Comparison of ENCODE assay signal across 9 cellular contexts in the genomic region with DNA sequence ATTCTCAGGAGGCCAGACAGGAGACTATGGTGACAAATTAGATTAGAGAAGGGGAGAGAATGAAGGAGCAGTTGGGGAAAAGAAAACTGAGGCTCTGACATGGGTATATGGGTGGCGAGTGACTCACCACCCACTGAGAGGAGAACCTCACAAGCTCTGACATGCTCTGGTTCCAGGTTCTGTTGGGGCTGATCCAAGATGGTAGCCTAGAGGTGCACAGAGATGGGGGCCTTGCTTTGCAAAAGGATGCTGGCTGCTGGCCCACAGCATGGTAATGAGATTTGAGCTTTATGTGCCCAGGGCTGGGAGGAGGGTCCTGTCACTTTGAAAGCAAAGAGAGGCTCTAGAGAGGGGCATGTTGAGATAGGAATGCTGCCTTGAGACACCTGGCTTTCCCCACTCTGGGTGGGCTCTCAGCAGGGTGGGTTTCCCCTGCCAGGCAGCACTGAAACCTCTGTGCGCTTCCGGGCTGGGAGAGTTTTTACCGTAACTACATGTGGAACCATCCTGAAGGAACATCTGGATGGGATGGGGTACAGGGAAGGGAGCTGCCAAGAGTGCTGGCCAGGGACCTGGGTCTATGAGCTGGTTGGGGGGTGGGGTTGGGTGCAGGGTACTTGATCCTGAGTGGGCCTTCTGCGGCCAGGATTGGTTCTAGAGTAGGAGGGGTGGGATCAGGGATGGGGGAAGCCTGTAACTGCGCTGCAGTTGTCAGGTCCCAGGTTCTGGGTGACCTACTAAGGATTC. TPM values are rescaled to one million over a fixed set of nuclear protein-coding genes. Genes with fewer than 3 reads are reported as not detected.
DNase-seq lines count a peak whose midpoint lies in the region; ATAC-seq and TF ChIP-seq lines count a peak whose summit lies in the region.
"Had no signal": no experiment of that assay in that cellular context is flagged by ENCODE, and none has a peak within 500 bp of the region (broad histone marks: within the 10 kb centered on the region; RNA-seq: fewer than 3 reads in every experiment).

No MANE protein-coding gene starts in this region.

- 90 to 92% methylated on average over 6 of the region's 6 CpGs for WGBS in tibial nerve, 2 donors

- CTCF ChIA-PET in CD8-positive, alpha-beta T cell (lab: Charles Lee), result interaction anchor here (0.7 to 4.9 kb wide), 6 partner anchors 12 to 117 kb away, joined by 3 to 144 read pairs (median 26); partner anchors contain the start of gene ANKRD13D
- CTCF ChIA-PET in RWPE1 (lab: Yijun Ruan, JAX) (interaction anchor here (0.7 to 2.6 kb wide), 2 partner anchors 16 to 53 kb away, joined by 4 to 15 read pairs; no protein-coding TSS in a partner anchor), HEK293T (lab: Yijun Ruan, JAX) (interaction anchor here (0.6 to 1.1 kb wide), 2 partner anchors 25 to 53 kb away, joined by 3 read pairs; no protein-coding TSS in a partner anchor)

- TF ChIP-seq CTCF in CD8-positive, alpha-beta T cell (IDR thresholded peaks at IDR 0.05), result no peak
- TF ChIP-seq CTCF in RWPE1 (conservative IDR thresholded peaks at IDR 0.05; ENCODE audit: low read depth) (no peak), osteoblast (IDR thresholded peaks at IDR 0.05; ENCODE audit: extremely low read depth, low read depth, low read length) (no peak), tibial nerve (IDR thresholded peaks at IDR 0.05) (no peak)

- no peaks in the 10 kb centered on the region for H3K27me3 ChIP-seq in CD8-positive, alpha-beta T cell (ENCODE audit: insufficient read depth, low read length)
- H3K27me3 ChIP-seq in osteoblast (ENCODE audit: insufficient read depth, low read length) (no peaks in the 10 kb centered on the region), tibial nerve (no peaks in the 10 kb centered on the region)

- H3K4me1 ChIP-seq in CD8-positive, alpha-beta T cell (ENCODE audit: insufficient read depth, low read length), result peaks cover 53% of the 10 kb centered on the region
- peaks cover 42% of the 10 kb centered on the region for H3K4me1 ChIP-seq in osteoblast (ENCODE audit: insufficient read depth, low read length)
- peaks cover 5 to 67% (median 48%) of the 10 kb centered on the region in 4 donors for H3K4me1 ChIP-seq in tibial nerve

- H3K36me3 Mint-ChIP-seq in CD8-positive, alpha-beta T cell, result peaks cover 27% of the 10 kb centered on the region
- peaks cover 36% of the 10 kb centered on the region for H3K36me3 Mint-ChIP-seq in central memory CD8-positive, alpha-beta T cell (ENCODE audit: insufficient read depth)

- peaks cover 62% of the 10 kb centered on the region for H3K4me1 Mint-ChIP-seq in CD8-positive, alpha-beta T cell (ENCODE audit: low read depth)
- peaks cover 58% of the 10 kb centered on the region for H3K4me1 Mint-ChIP-seq in central memory CD8-positive, alpha-beta T cell

- intact Hi-C loops in CD8-positive, alpha-beta T cell (cut with DNase I, micrococcal nuclease), result loop anchor here in 1 of 2 experiments (5.0 kb wide), 1 partner anchor 107 kb away; the partner anchor contains the start of gene CLCF1

- H4K20me1 ChIP-seq in osteoblast (ENCODE audit: insufficient read depth, low read length), result peaks cover 29% of the 10 kb centered on the region

- no peak for ATAC-seq in CD8-positive, alpha-beta T cell
- no peak for ATAC-seq in central memory CD8-positive, alpha-beta T cell (replicated peaks; ENCODE audit: extremely low read depth, poor library complexity, severe bottlenecking)

- POLR2A ChIA-PET in CD8-positive, alpha-beta T cell (lab: Charles Lee), result interaction anchor here (2.2 to 4.9 kb wide), 2 partner anchors 24 to 53 kb away, joined by 7 to 37 read pairs; partner anchors contain the start of gene ANKRD13D
- POLR2A ChIA-PET in RWPE1 (lab: Yijun Ruan, JAX; ENCODE audit: low non-redundant PET) (interaction anchor here (0.5 to 1.3 kb wide), 2 partner anchors 52 to 119 kb away, joined by 3 to 4 read pairs; no protein-coding TSS in a partner anchor), HEK293T (lab: Yijun Ruan, JAX) (no interaction called here)

- no peaks in the 10 kb centered on the region for H3K9me3 ChIP-seq in CD8-positive, alpha-beta T cell (ENCODE audit: low read length)
- H3K9me3 ChIP-seq in osteoblast (ENCODE audit: low read depth, low read length), result no peaks in the 10 kb centered on the region
- no peaks in the 10 kb centered on the region for H3K9me3 ChIP-seq in tibial nerve

- no peak overlapping the region for H2AFZ ChIP-seq in osteoblast (ENCODE audit: low read length)

- no peak overlapping the region for H3K27ac ChIP-seq in CD8-positive, alpha-beta T cell (ENCODE audit: low read depth, low read length)
- H3K27ac ChIP-seq in RWPE1, result peak overlapping the region; percentile 96
- H3K27ac ChIP-seq in osteoblast (ENCODE audit: low read depth, low read length), result no peak overlapping the region
- peak overlapping the region in 1 of 4 donors; percentile 89 for H3K27ac ChIP-seq in tibial nerve

- peaks cover 40% of the 10 kb centered on the region for H3K79me2 ChIP-seq in osteoblast (ENCODE audit: insufficient read depth, low read length)

- H3K4me3 ChIP-seq in CD8-positive, alpha-beta T cell (ENCODE audit: low read depth, low read length), result no peak overlapping the region
- H3K4me3 ChIP-seq in osteoblast (ENCODE audit: insufficient read depth, low read length), result no peak overlapping the region
- H3K4me3 ChIP-seq in tibial nerve, result no peak overlapping the region

- DNase-seq in CD8-positive, alpha-beta T cell, result no peak
- peak; percentile 66 for DNase-seq in RWPE1 (ENCODE audit: low spot score)
- DNase-seq in central memory CD8-positive, alpha-beta T cell (ENCODE audit: low spot score in 2 of 2), result no peak
- DNase-seq in osteoblast (ENCODE audit: insufficient read length, low spot score, missing footprints), result peak; percentile 86
- no peak for DNase-seq in hepatic stellate cell (ENCODE audit: low spot score)
- DNase-seq in tibial nerve (ENCODE audit: low spot score in 2 of 2), result no peak
- DNase-seq in hippocampal formation (lab: John Stamatoyannopoulos, UW), result no peak
- DNase-seq in HEK293T (ENCODE audit: extremely low spot score), result no peak
- DNase-seq: NCI-H2029 treated with DMSO at 0.1 percent for 48 hours had no signal

- TF ChIP-seq EP300 in tibial nerve (IDR thresholded peaks at IDR 0.05), result no peak

- H3K27ac Mint-ChIP-seq in CD8-positive, alpha-beta T cell, result peak overlapping the region; percentile 70
- peak overlapping the region; percentile 58 for H3K27ac Mint-ChIP-seq in central memory CD8-positive, alpha-beta T cell (ENCODE audit: low read depth)

- no peak for TF ChIP-seq POLR2A in tibial nerve (IDR thresholded peaks at IDR 0.05)

- H3K36me3 ChIP-seq in CD8-positive, alpha-beta T cell (ENCODE audit: insufficient read depth, low read length), result peaks cover 14% of the 10 kb centered on the region
- H3K36me3 ChIP-seq in osteoblast (ENCODE audit: insufficient read depth, low read length), result peaks cover 8% of the 10 kb centered on the region
- peaks cover 0 to 4% (median 0%) of the 10 kb centered on the region in 3 donors for H3K36me3 ChIP-seq in tibial nerve

- H3K4me2 ChIP-seq in osteoblast (ENCODE audit: insufficient read depth, low read length), result no peak overlapping the region

- no peaks in the 10 kb centered on the region for H3K27me3 Mint-ChIP-seq in CD8-positive, alpha-beta T cell (ENCODE audit: low read depth)
- no peaks in the 10 kb centered on the region for H3K27me3 Mint-ChIP-seq in central memory CD8-positive, alpha-beta T cell

- H3K9me3 Mint-ChIP-seq in CD8-positive, alpha-beta T cell, result no peaks in the 10 kb centered on the region
- no peaks in the 10 kb centered on the region for H3K9me3 Mint-ChIP-seq in central memory CD8-positive, alpha-beta T cell

- H3K4me3 Mint-ChIP-seq in CD8-positive, alpha-beta T cell, result peak overlapping the region; percentile 74
- peak overlapping the region; percentile 99 for H3K4me3 Mint-ChIP-seq in central memory CD8-positive, alpha-beta T cell

TF ChIP-seq in HEK293T, 16 proteins besides CTCF, POLR2A, EP300 and RAD21:
- TF ChIP-seq L3MBTL2 (conservative IDR thresholded peaks at IDR 0.05) (no peak), ARNT (IDR thresholded peaks at IDR 0.05) (no peak), FOXA1 (IDR thresholded peaks at IDR 0.05) (no peak)

RNA-seq across cellular contexts. Expression of gene GRK2, which starts 1.2 kb away (rescaled TPM):
- 100 to 1,000 TPM; 356 to 371 TPM for total RNA-seq in CD8-positive, alpha-beta T cell
- total RNA-seq in osteoblast (21.4 and 23.6 TPM in 2 replicates), tibial nerve (100 to 1,000 TPM in 1 of 4 donors, 10 to 100 TPM in 3; 46.0 to 134 (median 65.4) TPM)

RNA-seq across cellular contexts. Expression of gene ANKRD13D, which starts 24.0 kb away (rescaled TPM):
- 100 to 1,000 TPM; 152 TPM for total RNA-seq in CD8-positive, alpha-beta T cell
- total RNA-seq in osteoblast, result 33.0 and 34.4 TPM in 2 replicates
- 100 to 1,000 TPM in 1 of 4 donors, 10 to 100 TPM in 3; 46.8 to 158 (median 69.5) TPM for total RNA-seq in tibial nerve

RNA-seq across cellular contexts. Expression of gene SSH3, which starts 38.3 kb away (rescaled TPM):
- 1 to 10 TPM; 5.9 to 9.9 TPM for total RNA-seq in CD8-positive, alpha-beta T cell
- 13.3 and 25.0 TPM in 2 replicates for total RNA-seq in osteoblast
- total RNA-seq in tibial nerve, result 10 to 100 TPM; 28.5 to 51.6 (median 43.1) TPM

Comparison
In these comparisons a context has a peak if more than half of its experiments do, and no peak if none do; other contexts are left out.
1. DNase-seq: peak in RWPE1 (single experiment) and osteoblast (single experiment); none in CD8-positive, alpha-beta T cell (0 of 7), central memory CD8-positive, alpha-beta T cell (0 of 2), hepatic stellate cell (single experiment), tibial nerve (0 of 2), hippocampal formation (0 of 2) and HEK293T (single experiment).